1 cellular context compared by ENCODE assay signal in the genomic region with DNA sequence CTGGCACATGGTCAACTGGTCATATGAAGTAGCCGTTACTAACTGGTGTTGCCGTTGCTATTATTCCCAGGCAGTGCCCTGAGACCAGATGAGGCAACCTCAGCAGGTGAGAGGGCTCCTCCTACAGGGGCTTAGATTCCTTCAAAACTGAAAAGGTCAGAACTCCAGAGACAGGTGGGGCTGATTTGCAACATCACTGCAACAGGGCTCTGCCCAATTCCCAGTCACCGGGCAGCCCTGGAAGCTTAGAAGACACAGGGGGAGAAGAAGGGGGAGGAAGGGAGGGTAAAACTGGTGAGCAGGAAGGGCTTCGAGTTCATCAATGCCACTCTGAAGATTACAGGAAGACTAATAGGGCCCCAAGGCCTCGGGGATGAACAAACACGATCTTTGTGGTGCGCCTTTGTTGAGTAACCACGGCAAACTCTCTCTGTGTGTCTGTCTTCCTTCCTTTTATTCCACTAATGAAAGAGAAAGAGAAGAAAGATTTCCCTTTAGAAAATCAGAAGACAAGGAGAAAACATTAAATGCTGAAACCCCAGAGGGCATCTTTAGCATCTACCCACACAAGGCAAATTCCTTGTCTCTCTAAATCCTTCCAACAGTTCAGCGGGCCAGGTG.
TF ChIP-seq lines count a peak whose summit lies in the region.

No MANE protein-coding gene starts in this region.

TF ChIP-seq in GM23338, 12 proteins besides CTCF, POLR2A, EP300 and RAD21:
- TF ChIP-seq, protein P1, sequence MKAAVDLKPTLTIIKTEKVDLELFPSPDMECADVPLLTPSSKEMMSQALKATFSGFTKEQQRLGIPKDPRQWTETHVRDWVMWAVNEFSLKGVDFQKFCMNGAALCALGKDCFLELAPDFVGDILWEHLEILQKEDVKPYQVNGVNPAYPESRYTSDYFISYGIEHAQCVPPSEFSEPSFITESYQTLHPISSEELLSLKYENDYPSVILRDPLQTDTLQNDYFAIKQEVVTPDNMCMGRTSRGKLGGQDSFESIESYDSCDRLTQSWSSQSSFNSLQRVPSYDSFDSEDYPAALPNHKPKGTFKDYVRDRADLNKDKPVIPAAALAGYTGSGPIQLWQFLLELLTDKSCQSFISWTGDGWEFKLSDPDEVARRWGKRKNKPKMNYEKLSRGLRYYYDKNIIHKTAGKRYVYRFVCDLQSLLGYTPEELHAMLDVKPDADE (IDR thresholded peaks at IDR 0.05): no peak
- TF ChIP-seq, protein P2, sequence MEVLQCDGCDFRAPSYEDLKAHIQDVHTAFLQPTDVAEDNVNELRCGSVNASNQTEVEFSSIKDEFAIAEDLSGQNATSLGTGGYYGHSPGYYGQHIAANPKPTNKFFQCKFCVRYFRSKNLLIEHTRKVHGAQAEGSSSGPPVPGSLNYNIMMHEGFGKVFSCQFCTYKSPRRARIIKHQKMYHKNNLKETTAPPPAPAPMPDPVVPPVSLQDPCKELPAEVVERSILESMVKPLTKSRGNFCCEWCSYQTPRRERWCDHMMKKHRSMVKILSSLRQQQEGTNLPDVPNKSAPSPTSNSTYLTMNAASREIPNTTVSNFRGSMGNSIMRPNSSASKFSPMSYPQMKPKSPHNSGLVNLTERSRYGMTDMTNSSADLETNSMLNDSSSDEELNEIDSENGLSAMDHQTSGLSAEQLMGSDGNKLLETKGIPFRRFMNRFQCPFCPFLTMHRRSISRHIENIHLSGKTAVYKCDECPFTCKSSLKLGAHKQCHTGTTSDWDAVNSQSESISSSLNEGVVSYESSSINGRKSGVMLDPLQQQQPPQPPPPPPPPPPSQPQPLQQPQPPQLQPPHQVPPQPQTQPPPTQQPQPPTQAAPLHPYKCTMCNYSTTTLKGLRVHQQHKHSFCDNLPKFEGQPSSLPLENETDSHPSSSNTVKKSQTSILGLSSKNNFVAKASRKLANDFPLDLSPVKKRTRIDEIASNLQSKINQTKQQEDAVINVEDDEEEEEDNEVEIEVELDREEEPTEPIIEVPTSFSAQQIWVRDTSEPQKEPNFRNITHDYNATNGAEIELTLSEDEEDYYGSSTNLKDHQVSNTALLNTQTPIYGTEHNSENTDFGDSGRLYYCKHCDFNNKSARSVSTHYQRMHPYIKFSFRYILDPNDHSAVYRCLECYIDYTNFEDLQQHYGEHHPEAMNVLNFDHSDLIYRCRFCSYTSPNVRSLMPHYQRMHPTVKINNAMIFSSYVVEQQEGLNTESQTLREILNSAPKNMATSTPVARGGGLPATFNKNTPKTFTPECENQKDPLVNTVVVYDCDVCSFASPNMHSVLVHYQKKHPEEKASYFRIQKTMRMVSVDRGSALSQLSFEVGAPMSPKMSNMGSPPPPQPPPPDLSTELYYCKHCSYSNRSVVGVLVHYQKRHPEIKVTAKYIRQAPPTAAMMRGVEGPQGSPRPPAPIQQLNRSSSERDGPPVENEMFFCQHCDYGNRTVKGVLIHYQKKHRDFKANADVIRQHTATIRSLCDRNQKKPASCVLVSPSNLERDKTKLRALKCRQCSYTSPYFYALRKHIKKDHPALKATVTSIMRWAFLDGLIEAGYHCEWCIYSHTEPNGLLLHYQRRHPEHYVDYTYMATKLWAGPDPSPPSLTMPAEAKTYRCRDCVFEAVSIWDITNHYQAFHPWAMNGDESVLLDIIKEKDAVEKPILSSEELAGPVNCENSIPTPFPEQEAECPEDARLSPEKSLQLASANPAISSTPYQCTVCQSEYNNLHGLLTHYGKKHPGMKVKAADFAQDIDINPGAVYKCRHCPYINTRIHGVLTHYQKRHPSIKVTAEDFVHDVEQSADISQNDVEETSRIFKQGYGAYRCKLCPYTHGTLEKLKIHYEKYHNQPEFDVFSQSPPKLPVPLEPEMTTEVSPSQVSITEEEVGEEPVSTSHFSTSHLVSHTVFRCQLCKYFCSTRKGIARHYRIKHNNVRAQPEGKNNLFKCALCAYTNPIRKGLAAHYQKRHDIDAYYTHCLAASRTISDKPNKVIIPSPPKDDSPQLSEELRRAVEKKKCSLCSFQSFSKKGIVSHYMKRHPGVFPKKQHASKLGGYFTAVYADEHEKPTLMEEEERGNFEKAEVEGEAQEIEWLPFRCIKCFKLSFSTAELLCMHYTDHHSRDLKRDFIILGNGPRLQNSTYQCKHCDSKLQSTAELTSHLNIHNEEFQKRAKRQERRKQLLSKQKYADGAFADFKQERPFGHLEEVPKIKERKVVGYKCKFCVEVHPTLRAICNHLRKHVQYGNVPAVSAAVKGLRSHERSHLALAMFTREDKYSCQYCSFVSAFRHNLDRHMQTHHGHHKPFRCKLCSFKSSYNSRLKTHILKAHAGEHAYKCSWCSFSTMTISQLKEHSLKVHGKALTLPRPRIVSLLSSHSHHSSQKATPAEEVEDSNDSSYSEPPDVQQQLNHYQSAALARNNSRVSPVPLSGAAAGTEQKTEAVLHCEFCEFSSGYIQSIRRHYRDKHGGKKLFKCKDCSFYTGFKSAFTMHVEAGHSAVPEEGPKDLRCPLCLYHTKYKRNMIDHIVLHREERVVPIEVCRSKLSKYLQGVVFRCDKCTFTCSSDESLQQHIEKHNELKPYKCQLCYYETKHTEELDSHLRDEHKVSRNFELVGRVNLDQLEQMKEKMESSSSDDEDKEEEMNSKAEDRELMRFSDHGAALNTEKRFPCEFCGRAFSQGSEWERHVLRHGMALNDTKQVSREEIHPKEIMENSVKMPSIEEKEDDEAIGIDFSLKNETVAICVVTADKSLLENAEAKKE (CRISPR knock-in tag; IDR thresholded peaks at IDR 0.05): no peak
- TF ChIP-seq POLR2AphosphoS5 (IDR thresholded peaks at IDR 0.05; ENCODE audit: low read depth) (no peak), NANOG (IDR thresholded peaks at IDR 0.05; ENCODE audit: borderline replicate concordance) (no peak), CREB1 (CRISPR knock-in tag; IDR thresholded peaks at IDR 0.05; ENCODE audit: low read depth) (no peak), EZH2 (IDR thresholded peaks at IDR 0.05; ENCODE audit: low read depth, unreplicated experiment) (no peak), STAT1 (IDR thresholded peaks at IDR 0.05; ENCODE audit: unreplicated experiment) (no peak), ZNF114 (CRISPR knock-in tag; IDR thresholded peaks at IDR 0.05) (no peak), EZH2phosphoT487 (IDR thresholded peaks at IDR 0.05; ENCODE audit: unreplicated experiment) (no peak), ZNF331 (CRISPR knock-in tag; IDR thresholded peaks at IDR 0.05; ENCODE audit: low read depth) (no peak), JUNB (IDR thresholded peaks at IDR 0.05; ENCODE audit: unreplicated experiment) (no peak)
- TF ChIP-seq, protein P3, sequence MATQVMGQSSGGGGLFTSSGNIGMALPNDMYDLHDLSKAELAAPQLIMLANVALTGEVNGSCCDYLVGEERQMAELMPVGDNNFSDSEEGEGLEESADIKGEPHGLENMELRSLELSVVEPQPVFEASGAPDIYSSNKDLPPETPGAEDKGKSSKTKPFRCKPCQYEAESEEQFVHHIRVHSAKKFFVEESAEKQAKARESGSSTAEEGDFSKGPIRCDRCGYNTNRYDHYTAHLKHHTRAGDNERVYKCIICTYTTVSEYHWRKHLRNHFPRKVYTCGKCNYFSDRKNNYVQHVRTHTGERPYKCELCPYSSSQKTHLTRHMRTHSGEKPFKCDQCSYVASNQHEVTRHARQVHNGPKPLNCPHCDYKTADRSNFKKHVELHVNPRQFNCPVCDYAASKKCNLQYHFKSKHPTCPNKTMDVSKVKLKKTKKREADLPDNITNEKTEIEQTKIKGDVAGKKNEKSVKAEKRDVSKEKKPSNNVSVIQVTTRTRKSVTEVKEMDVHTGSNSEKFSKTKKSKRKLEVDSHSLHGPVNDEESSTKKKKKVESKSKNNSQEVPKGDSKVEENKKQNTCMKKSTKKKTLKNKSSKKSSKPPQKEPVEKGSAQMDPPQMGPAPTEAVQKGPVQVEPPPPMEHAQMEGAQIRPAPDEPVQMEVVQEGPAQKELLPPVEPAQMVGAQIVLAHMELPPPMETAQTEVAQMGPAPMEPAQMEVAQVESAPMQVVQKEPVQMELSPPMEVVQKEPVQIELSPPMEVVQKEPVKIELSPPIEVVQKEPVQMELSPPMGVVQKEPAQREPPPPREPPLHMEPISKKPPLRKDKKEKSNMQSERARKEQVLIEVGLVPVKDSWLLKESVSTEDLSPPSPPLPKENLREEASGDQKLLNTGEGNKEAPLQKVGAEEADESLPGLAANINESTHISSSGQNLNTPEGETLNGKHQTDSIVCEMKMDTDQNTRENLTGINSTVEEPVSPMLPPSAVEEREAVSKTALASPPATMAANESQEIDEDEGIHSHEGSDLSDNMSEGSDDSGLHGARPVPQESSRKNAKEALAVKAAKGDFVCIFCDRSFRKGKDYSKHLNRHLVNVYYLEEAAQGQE (IDR thresholded peaks at IDR 0.05; ENCODE audit: unreplicated experiment): no peak
